ENCODE assay signal across 10 cellular contexts in the genomic region with DNA sequence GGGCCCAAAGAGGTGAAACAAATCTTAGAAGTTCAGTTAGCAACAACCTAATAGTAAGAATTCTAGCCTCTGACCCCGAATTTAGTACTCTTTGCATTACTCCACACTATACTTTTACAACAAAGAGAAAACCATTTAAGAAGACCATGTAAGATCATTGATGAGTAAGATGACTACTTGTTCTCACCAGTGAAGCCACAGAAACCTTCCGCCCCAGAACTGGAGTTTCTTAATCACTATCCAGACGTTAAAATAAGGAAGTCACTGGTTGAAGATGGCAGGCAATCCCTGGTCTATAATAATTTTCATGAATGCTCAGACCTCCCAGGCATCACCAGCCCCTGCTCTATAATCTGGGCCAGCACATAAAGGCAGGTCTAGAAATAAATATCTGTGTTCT.
DNase-seq lines count a peak whose midpoint lies in the region; ATAC-seq and TF ChIP-seq lines count a peak whose summit lies in the region.
"Had no signal": no experiment of that assay in that cellular context is flagged by ENCODE, and none has a peak within 500 bp of the region (broad histone marks: within the 10 kb centered on the region; RNA-seq: fewer than 3 reads in every experiment).

No MANE protein-coding gene starts in this region.

- H3K27me3 ChIP-seq in CD4-positive, alpha-beta T cell (ENCODE audit: control insufficient read depth, insufficient read depth, low read length), result no peaks in the 10 kb centered on the region
- H3K27me3 ChIP-seq: esophagus muscularis mucosa had no signal

- intact Hi-C loops in CD4-positive, alpha-beta T cell (cut with DNase I, micrococcal nuclease), result no loop called here

- H3K27ac ChIP-seq in CD4-positive, alpha-beta T cell (ENCODE audit: low read depth, low read length), result no peak overlapping the region
- H3K27ac ChIP-seq: 22Rv1, esophagus muscularis mucosa had no signal

- peaks cover 8% of the 10 kb centered on the region for H3K9me3 ChIP-seq in CD4-positive, alpha-beta T cell (ENCODE audit: control insufficient read depth, low read length)

- H3K27me3 Mint-ChIP-seq in CD4-positive, alpha-beta T cell, result peaks cover 10% of the 10 kb centered on the region

- no peak overlapping the region for H3K4me3 Mint-ChIP-seq in CD4-positive, alpha-beta T cell

- POLR2A ChIA-PET in CD4-positive, alpha-beta T cell (lab: Charles Lee), result no interaction called here

- no peaks in the 10 kb centered on the region for H3K4me1 Mint-ChIP-seq in CD4-positive, alpha-beta T cell (ENCODE audit: low read depth)

- CTCF ChIA-PET in CD4-positive, alpha-beta T cell (lab: Charles Lee), result no interaction called here

- peaks cover 9% of the 10 kb centered on the region for H3K9me3 Mint-ChIP-seq in CD4-positive, alpha-beta T cell

- TF ChIP-seq CTCF in CD4-positive, alpha-beta T cell (IDR thresholded peaks at IDR 0.05), result no peak

- in situ Hi-C loops in G401 (cut with HindIII; ENCODE audit: low sequenced_read_pairs), result no loop called here

- H3K36me3 Mint-ChIP-seq in CD4-positive, alpha-beta T cell (ENCODE audit: low read depth), result no peaks in the 10 kb centered on the region

- H3K27ac Mint-ChIP-seq in CD4-positive, alpha-beta T cell, result no peak overlapping the region

- ATAC-seq in GM21717 (IDR thresholded peaks at IDR 0.05; ENCODE audit: unreplicated experiment), result peak; percentile 94
- peak; percentile 95 for ATAC-seq in HG03460 (IDR thresholded peaks at IDR 0.05; ENCODE audit: unreplicated experiment)
- no peak for ATAC-seq in CD4-positive, alpha-beta T cell (ENCODE audit: poor library complexity)

- peak; percentile 30 for DNase-seq in SIG-M5 treated with dmso at 0.1 percent for 504 hours (lab: John Stamatoyannopoulos, UW; ENCODE audit: unreplicated experiment)
- no peak for DNase-seq in SIG-M5 (lab: John Stamatoyannopoulos, UW)
- DNase-seq in stimulated activated CD4-positive, alpha-beta T cell treated with anti-CD3 and anti-CD28 coated beads, Interleukin-1b, Interleukin-23, amount 100 ng/mL, for 48 hours, result peak; percentile 40
- no peak for DNase-seq in NK-92 treated with Interleukin-12 subunit alpha and Interleukin-12 subunit beta, amount 100 ng/mL, for 24 hours (lab: John Stamatoyannopoulos, UW)
- no peak for DNase-seq in CD4-positive, alpha-beta T cell
- DNase-seq in G401 (ENCODE audit: low spot score), result no peak

Comparison
In these comparisons a context has a peak if more than half of its experiments do, and no peak if none do; other contexts are left out.
1. DNase-seq: peak in SIG-M5 treated with dmso at 0.1 percent for 504 hours (single experiment) and stimulated activated CD4-positive, alpha-beta T cell treated with anti-CD3 and anti-CD28 coated beads, Interleukin-1b, Interleukin-23, amount 100 ng/mL, for 48 hours (single experiment); none in SIG-M5 (single experiment), NK-92 treated with Interleukin-12 subunit alpha and Interleukin-12 subunit beta, amount 100 ng/mL, for 24 hours (single experiment), CD4-positive, alpha-beta T cell (0 of 10) and G401 (single experiment).